ENCODE assay signal across 26 cellular contexts in the genomic region with DNA sequence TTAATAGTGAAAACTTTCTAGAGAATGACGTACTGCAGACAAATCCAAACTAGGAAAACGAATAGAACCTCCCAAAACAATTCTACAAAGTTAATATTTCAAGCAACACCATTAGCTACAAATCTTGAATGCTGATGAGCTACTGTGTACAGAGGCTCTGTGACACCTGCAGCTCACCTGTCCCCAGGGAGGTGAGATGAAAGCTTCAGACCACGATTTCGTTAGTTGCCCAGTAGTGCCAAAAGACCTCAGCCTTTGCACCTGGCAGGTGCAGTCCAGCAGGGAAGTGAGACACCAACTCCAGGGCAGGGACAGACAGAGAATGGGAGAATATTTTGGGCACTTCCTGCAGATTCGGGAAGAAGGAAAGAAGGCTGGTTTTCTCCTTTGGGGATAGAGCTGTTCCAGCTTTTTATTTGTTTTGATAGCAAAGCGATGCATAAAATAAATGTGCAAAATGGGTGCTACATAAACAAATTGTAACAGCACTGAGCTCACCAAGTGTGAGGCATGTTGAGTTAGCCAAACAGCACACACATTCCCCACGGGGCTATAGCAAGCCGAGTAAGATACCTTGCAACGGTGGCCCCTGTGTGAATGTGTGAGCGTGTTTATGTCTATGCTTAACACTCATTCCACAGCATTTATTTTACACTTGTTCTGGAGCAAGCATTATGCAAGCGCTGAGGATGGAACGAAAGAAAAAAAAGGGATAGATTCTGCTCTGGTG.
DNase-seq lines count a peak whose midpoint lies in the region; ATAC-seq, FAIRE-seq and TF ChIP-seq lines count a peak whose summit lies in the region.
"Had no signal": no experiment of that assay in that cellular context is flagged by ENCODE, and none has a peak within 500 bp of the region (broad histone marks: within the 10 kb centered on the region; RNA-seq: fewer than 3 reads in every experiment).

No MANE protein-coding gene starts in this region.

- no peak for FAIRE-seq in GM19239 (lab: Jason Lieb, UNC)

- no peak for TF ChIP-seq CTCF in OCI-LY7 (conservative IDR thresholded peaks at IDR 0.05; ENCODE audit: low read length)

- H3K36me3 ChIP-seq in OCI-LY7 (ENCODE audit: insufficient read depth, low read length), result no peaks in the 10 kb centered on the region; the same call in 1 of the 2 replicates
- H3K36me3 ChIP-seq: neutrophil, prostate gland, SJSA1, stomach, tibial nerve had no signal

- ATAC-seq in left cardiac atrium (no peak), left lobe of liver (no peak)
- no peak for ATAC-seq in activated T-cell treated with anti-CD3 and anti-CD28 coated beads, Interleukin-2, amount 50 U/mL, for 72 hours (replicated peaks in 1 of 2)
- ATAC-seq: activated naive CD8-positive, alpha-beta T cell treated with anti-CD3 and anti-CD28 coated beads, Interleukin-2, amount 50 U/mL, for 24 hours; body of pancreas; Panc1; T-cell had no signal

- peak overlapping the region; percentile 48 for H3K4me3 ChIP-seq in OCI-LY7 (ENCODE audit: low read depth, low read length, poor library complexity, severe bottlenecking)
- H3K4me3 ChIP-seq: body of pancreas, prostate gland, SJSA1, stomach, tibial nerve had no signal

- CTCF ChIA-PET in OCI-LY7 (lab: Charles Lee; ENCODE audit: unreplicated experiment), result no interaction called here

- peaks cover 68% of the 10 kb centered on the region for H3K4me1 ChIP-seq in OCI-LY7 (ENCODE audit: insufficient read depth, low read length, poor library complexity, severe bottlenecking)
- H3K4me1 ChIP-seq: body of pancreas, prostate gland, SJSA1, stomach, tibial nerve had no signal

- H3K27me3 Mint-ChIP-seq in activated T-cell treated with anti-CD3 and anti-CD28 coated beads, Interleukin-2, amount 50 U/mL, for 72 hours (ENCODE audit: low read depth), result no peaks in the 10 kb centered on the region
- H3K27me3 Mint-ChIP-seq: activated naive CD8-positive, alpha-beta T cell treated with anti-CD3 and anti-CD28 coated beads, Interleukin-2, amount 50 U/mL, for 24 hours; memory B cell; T-cell had no signal

- H3K36me3 Mint-ChIP-seq in activated T-cell treated with anti-CD3 and anti-CD28 coated beads, Interleukin-2, amount 50 U/mL, for 72 hours (ENCODE audit: insufficient read depth in 2 of 2), result no peaks in the 10 kb centered on the region
- H3K36me3 Mint-ChIP-seq: CD14-positive monocyte, memory B cell, T-cell had no signal

- H3K79me2 ChIP-seq in OCI-LY7 (ENCODE audit: insufficient read depth, low read depth, low read length), result no peaks in the 10 kb centered on the region

- no peak overlapping the region for H3K27ac Mint-ChIP-seq in activated T-cell treated with anti-CD3 and anti-CD28 coated beads, Interleukin-2, amount 50 U/mL, for 72 hours
- H3K27ac Mint-ChIP-seq: activated naive CD8-positive, alpha-beta T cell treated with anti-CD3 and anti-CD28 coated beads, Interleukin-2, amount 50 U/mL, for 24 hours; CD14-positive monocyte; memory B cell; T-cell had no signal

- peak overlapping the region; percentile 56; the same call in 1 of the 2 replicates for H2AFZ ChIP-seq in OCI-LY7 (ENCODE audit: low read length)

- no peak overlapping the region for H3K4me3 Mint-ChIP-seq in activated T-cell treated with anti-CD3 and anti-CD28 coated beads, Interleukin-2, amount 50 U/mL, for 72 hours
- H3K4me3 Mint-ChIP-seq: activated naive CD8-positive, alpha-beta T cell treated with anti-CD3 and anti-CD28 coated beads, Interleukin-2, amount 50 U/mL, for 24 hours; CD14-positive monocyte; memory B cell; T-cell had no signal

- peak; percentile 50 for DNase-seq in DMS153 treated with DMSO at 0.1 percent for 48 hours (lab: John Stamatoyannopoulos, UW; ENCODE audit: unreplicated experiment)
- DNase-seq in NCI-H1436 treated with DMSO at 0.1 percent for 48 hours (lab: John Stamatoyannopoulos, UW), result peak; percentile 27
- DNase-seq in NCI-H345 (lab: John Stamatoyannopoulos, UW), result peak; percentile 81
- DNase-seq in OCI-LY7 (ENCODE audit: low spot score), result peak; percentile 98
- DNase-seq in left cardiac atrium, result no peak
- no peak for DNase-seq in activated T-cell treated with anti-CD3 and anti-CD28 coated beads, Interleukin-2, amount 50 U/mL, for 72 hours
- no peak for DNase-seq in GM19239 (ENCODE audit: insufficient read length, low spot score)
- no peak for DNase-seq in left lobe of liver (ENCODE audit: low spot score)
- DNase-seq: activated CD8-positive, alpha-beta memory T cell treated with anti-CD3 and anti-CD28 coated beads for 24 hours; activated gamma-delta T cell treated with Interleukin-2 at 50 U/mL for 16 hours; activated naive CD8-positive, alpha-beta T cell treated with anti-CD3 and anti-CD28 coated beads, Interleukin-2, amount 50 U/mL, for 24 hours; activated T-cell treated with anti-CD3 and anti-CD28 coated beads, Interleukin-2, amount 50 U/mL, for 1 hour; body of pancreas; cerebellar nuclear complex; kidney glomerular epithelial cell; NCI-H1417 treated with DMSO at 0.1 percent for 48 hours; NK-92 treated with Interleukin-12 subunit alpha and Interleukin-12 subunit beta, amount 100 ng/mL, for 24 hours; stomach; T-cell had no signal

- no TSS peak for BruUV-seq in OCI-LY7 (replicated peaks; lab: Mats Ljungman, UMichigan)

- H3K4me1 Mint-ChIP-seq in activated T-cell treated with anti-CD3 and anti-CD28 coated beads, Interleukin-2, amount 50 U/mL, for 72 hours (ENCODE audit: low read depth), result no peaks in the 10 kb centered on the region
- H3K4me1 Mint-ChIP-seq: activated naive CD8-positive, alpha-beta T cell treated with anti-CD3 and anti-CD28 coated beads, Interleukin-2, amount 50 U/mL, for 24 hours; CD14-positive monocyte; memory B cell; T-cell had no signal

- intact Hi-C loops in OCI-LY7 (cut with micrococcal nuclease; ENCODE audit: unreplicated experiment) (loop anchor here (2.0 to 10.0 kb wide), 2 partner anchors 1021 to 1837 kb away; partner anchors contain the start of gene AUTS2), left cardiac atrium (cut with DNase I) (no loop called here)

- H3K27ac ChIP-seq in OCI-LY7 (ENCODE audit: low read depth, low read length, poor library complexity, severe bottlenecking), result peak overlapping the region; percentile 96
- H3K27ac ChIP-seq: body of pancreas, neutrophil, prostate gland, SJSA1, stomach, tibial nerve had no signal

- peak overlapping the region; percentile 76 for H3K4me2 ChIP-seq in OCI-LY7 (ENCODE audit: low read length)

- POLR2A ChIA-PET in OCI-LY7 (lab: Charles Lee), result interaction anchor here (1.0 to 4.0 kb wide), 5 partner anchors 9 to 1389 kb away, joined by 3 to 26 read pairs (median 4); no protein-coding TSS in a partner anchor

- peaks cover 6 to 8% of the 10 kb centered on the region in 2 donors for H3K9me3 Mint-ChIP-seq in activated T-cell treated with anti-CD3 and anti-CD28 coated beads, Interleukin-2, amount 50 U/mL, for 72 hours

- H3K9me2 ChIP-seq in OCI-LY7 (ENCODE audit: insufficient read depth, low read length), result no peaks in the 10 kb centered on the region

- no peaks in the 10 kb centered on the region for H4K20me1 ChIP-seq in OCI-LY7 (ENCODE audit: insufficient read depth, low read length)

- peaks cover 16% of the 10 kb centered on the region; the same call in 1 of the 2 replicates for H3K9me3 ChIP-seq in OCI-LY7 (ENCODE audit: low read length)
- H3K9me3 ChIP-seq: body of pancreas, neutrophil, prostate gland, SJSA1 had no signal

Comparison
In these comparisons a context has a peak if more than half of its experiments do, and no peak if none do; other contexts are left out.
1. DNase-seq: peak in DMS153 treated with DMSO at 0.1 percent for 48 hours (single experiment), NCI-H1436 treated with DMSO at 0.1 percent for 48 hours (single experiment), NCI-H345 (single experiment) and OCI-LY7 (single experiment); none in left cardiac atrium (single experiment), activated T-cell treated with anti-CD3 and anti-CD28 coated beads, Interleukin-2, amount 50 U/mL, for 72 hours (0 of 2), GM19239 (single experiment) and left lobe of liver (single experiment).